ENCODE assay signal across 39 cellular contexts in the genomic region with DNA sequence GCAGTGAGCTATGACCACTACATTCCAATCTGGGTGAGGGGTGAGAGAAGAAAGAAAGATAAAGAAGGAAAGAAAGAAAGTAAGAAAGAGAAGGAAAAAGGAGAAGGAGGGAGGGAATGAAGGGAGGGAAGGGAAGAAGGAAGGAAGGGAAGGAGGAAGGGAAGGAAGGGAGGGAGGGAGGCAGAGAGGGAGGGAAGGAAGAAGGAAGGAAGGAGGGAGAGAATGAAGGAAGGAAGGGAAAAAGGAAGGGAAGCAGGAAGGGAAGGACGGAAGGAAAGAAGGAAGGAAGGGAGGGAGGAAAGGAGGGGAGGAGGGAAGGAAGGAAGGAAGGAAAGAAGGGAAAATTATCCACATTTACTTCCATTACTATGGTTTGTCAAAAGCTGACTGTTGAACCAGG. TPM values are rescaled to one million over a fixed set of nuclear protein-coding genes. Genes with fewer than 3 reads are reported as not detected.
"Had no signal": no experiment of that assay in that cellular context is flagged by ENCODE, and none has a peak within 500 bp of the region (broad histone marks: within the 10 kb centered on the region; RNA-seq: fewer than 3 reads in every experiment).

No MANE protein-coding gene starts in this region.

- H3K4me3 ChIP-seq: MG63 had no signal

- H3K9me3 ChIP-seq: MG63 had no signal

- DNase-seq: Kasumi-1, MG63, MM.1S, MV-4-11, NCI-H1048, NCI-H1092, NCI-H1092 treated with DMSO at 0.1 percent for 48 hours, NCI-H1105, NCI-H1105 treated with DMSO at 0.1 percent for 48 hours, NCI-H1417, NCI-H1417 treated with DMSO at 0.1 percent for 48 hours, NCI-H1436, NCI-H1436 treated with DMSO at 0.1 percent for 48 hours, NCI-H146, NCI-H1694, NCI-H1694 treated with DMSO at 0.1 percent for 48 hours, NCI-H187, NCI-H187 treated with DMSO at 0.1 percent for 48 hours, NCI-H1930, NCI-H2029, NCI-H2029 treated with DMSO at 0.1 percent for 48 hours, NCI-H2081, NCI-H2081 treated with DMSO at 0.1 percent for 48 hours, NCI-H2107, NCI-H2171, NCI-H2171 treated with DMSO at 0.1 percent for 48 hours, NCI-H2227 treated with DMSO at 0.1 percent for 48 hours, NCI-H226, NCI-H345, NCI-H446, NCI-H446 treated with DMSO at 0.1 percent for 48 hours, NCI-H510A, NCI-H510A treated with DMSO at 0.1 percent for 48 hours, NCI-H524, NCI-H524 treated with DMSO at 0.1 percent for 48 hours, NCI-H526 had no signal

- H3K27me3 ChIP-seq: MG63 had no signal

- H3K36me3 ChIP-seq: MG63 had no signal

RNA-seq across cellular contexts. Expression of a gene that starts 55.5 kb away (rescaled TPM):
- total RNA-seq: M059J, MCF 10A, NCI-H460 had no signal
